ENCODE assay signal across 1 cellular context in the genomic region with DNA sequence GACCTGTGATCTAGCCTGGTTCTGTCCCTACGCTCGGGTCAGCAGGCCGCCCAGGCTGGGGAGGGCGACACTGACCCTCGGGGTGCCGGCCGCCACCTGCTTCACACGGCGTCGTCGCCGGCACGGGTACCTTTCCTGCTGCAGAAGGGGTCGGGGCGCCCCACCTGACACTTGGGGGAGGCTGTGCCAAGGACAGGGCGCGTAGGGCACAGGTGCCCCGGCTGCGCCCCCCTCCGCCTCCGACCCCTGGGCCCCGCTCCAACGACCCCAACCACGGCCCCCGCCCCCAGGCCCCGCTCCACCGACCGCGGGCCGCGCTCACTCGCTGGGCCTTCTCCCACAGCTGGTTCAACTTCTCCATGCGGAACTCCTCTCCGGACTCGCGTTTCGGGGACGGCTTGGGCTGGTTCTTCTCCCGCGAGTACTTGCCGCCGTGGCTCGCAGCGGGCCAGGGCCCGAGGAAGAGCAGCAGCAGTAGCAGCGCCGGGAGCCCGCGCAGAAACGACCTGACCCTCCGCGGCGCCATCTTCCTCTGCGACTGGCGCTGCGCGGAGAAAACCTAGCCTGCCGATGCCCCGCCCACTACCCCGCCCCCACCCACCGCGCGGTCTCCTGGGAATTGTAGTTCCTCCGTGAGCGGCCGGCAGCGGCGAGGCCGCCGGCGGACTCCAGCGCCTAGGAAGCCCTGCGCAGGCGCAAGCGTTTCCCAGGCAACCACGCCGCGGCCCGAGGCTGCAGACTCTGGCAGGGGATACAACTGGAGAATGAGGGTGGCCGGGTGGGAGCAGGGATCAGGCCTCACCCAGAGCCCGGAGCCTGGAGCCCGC.
TF ChIP-seq lines count a peak whose summit lies in the region.

A gene with protein sequence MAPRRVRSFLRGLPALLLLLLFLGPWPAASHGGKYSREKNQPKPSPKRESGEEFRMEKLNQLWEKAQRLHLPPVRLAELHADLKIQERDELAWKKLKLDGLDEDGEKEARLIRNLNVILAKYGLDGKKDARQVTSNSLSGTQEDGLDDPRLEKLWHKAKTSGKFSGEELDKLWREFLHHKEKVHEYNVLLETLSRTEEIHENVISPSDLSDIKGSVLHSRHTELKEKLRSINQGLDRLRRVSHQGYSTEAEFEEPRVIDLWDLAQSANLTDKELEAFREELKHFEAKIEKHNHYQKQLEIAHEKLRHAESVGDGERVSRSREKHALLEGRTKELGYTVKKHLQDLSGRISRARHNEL (minus strand): TSS at position 536 of the 827 bp plus-strand sequence. CDS start 10 bp downstream, at position 526.

TF ChIP-seq in K562, 482 proteins besides CTCF, POLR2A, EP300 and RAD21 (continued from another document):
- TF ChIP-seq, protein P1, sequence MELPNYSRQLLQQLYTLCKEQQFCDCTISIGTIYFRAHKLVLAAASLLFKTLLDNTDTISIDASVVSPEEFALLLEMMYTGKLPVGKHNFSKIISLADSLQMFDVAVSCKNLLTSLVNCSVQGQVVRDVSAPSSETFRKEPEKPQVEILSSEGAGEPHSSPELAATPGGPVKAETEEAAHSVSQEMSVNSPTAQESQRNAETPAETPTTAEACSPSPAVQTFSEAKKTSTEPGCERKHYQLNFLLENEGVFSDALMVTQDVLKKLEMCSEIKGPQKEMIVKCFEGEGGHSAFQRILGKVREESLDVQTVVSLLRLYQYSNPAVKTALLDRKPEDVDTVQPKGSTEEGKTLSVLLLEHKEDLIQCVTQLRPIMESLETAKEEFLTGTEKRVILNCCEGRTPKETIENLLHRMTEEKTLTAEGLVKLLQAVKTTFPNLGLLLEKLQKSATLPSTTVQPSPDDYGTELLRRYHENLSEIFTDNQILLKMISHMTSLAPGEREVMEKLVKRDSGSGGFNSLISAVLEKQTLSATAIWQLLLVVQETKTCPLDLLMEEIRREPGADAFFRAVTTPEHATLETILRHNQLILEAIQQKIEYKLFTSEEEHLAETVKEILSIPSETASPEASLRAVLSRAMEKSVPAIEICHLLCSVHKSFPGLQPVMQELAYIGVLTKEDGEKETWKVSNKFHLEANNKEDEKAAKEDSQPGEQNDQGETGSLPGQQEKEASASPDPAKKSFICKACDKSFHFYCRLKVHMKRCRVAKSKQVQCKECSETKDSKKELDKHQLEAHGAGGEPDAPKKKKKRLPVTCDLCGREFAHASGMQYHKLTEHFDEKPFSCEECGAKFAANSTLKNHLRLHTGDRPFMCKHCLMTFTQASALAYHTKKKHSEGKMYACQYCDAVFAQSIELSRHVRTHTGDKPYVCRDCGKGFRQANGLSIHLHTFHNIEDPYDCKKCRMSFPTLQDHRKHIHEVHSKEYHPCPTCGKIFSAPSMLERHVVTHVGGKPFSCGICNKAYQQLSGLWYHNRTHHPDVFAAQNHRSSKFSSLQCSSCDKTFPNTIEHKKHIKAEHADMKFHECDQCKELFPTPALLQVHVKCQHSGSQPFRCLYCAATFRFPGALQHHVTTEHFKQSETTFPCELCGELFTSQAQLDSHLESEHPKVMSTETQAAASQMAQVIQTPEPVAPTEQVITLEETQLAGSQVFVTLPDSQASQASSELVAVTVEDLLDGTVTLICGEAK (IDR thresholded peaks at IDR 0.05) = no peak
- TF ChIP-seq, protein P1 (CRISPR knock-in tag; IDR thresholded peaks at IDR 0.05) = no peak
- peak; percentile 62 to 94 (median 90) for TF ChIP-seq YY1 (IDR thresholded peaks at IDR 0.05; ENCODE audit: borderline replicate concordance in 1 of 3, control insufficient read depth in 1 of 3, extremely low read depth in 1 of 3, insufficient read depth in 3 of 3, insufficient read length in 1 of 3, insufficient replicate concordance in 2 of 3, low read depth in 1 of 3, low read length in 2 of 3)
- TF ChIP-seq CTBP1 (IDR thresholded peaks at IDR 0.05; ENCODE audit: borderline replicate concordance) = no peak
- TF ChIP-seq FOSL1 (tag; conservative IDR thresholded peaks at IDR 0.05) = no peak
- TF ChIP-seq CXXC5 (CRISPR knock-in tag; IDR thresholded peaks at IDR 0.05) = 0 out of 2 replicates have a peak, but pooled peaks have one; percentile 52
